ENCODE assay signal across 22 cellular contexts in genomic region chr10:60417898-60418297, GRCh38. TPM values are rescaled to one million over a fixed set of nuclear protein-coding genes. Genes with fewer than 3 reads are reported as not detected.
DNase-seq lines count a peak whose midpoint lies in the region; ATAC-seq and TF ChIP-seq lines count a peak whose summit lies in the region.
"Had no signal": no experiment of that assay in that cellular context is flagged by ENCODE, and none has a peak within 500 bp of the region (broad histone marks: within the 10 kb centered on the region; RNA-seq: fewer than 3 reads in every experiment).

No MANE protein-coding gene starts in this region.

- TF ChIP-seq CTCF in HCT116 (IDR thresholded peaks at IDR 0.05 in 2 of 3, conservative IDR thresholded peaks at IDR 0.05 in 1 of 3; ENCODE audit: borderline replicate concordance in 1 of 3, insufficient read depth in 1 of 3, low read depth in 2 of 3, low read length in 2 of 3) (no peak), PC-9 (conservative IDR thresholded peaks at IDR 0.05) (no peak)

- RAD21 ChIA-PET in HCT116 (lab: Charles Lee; ENCODE audit: low non-redundant PET in 1 of 2, low total read pairs in 2 of 2, uncharacterized antibody in 2 of 2, unreplicated experiment in 2 of 2) = no interaction called here

- H2AFZ ChIP-seq in HCT116 (ENCODE audit: low read depth, low read length, poor library complexity, severe bottlenecking) (no peak overlapping the region), PC-9 (no peak overlapping the region)

- H3K4me1 Mint-ChIP-seq in stimulated activated effector memory CD8-positive, alpha-beta T cell treated with anti-CD3 and anti-CD28 coated beads, Interleukin-12 subunit alpha, Interleukin-12 subunit beta, amount 100 ng/mL, for 72 hours = no peaks in the 10 kb centered on the region

- H3K79me2 ChIP-seq in HCT116 (ENCODE audit: insufficient read depth, low read length) (no peaks in the 10 kb centered on the region), PC-9 (ENCODE audit: low read depth) (no peaks in the 10 kb centered on the region)

- H3K9me3 Mint-ChIP-seq in stimulated activated effector memory CD8-positive, alpha-beta T cell treated with anti-CD3 and anti-CD28 coated beads, Interleukin-12 subunit alpha, Interleukin-12 subunit beta, amount 100 ng/mL, for 72 hours = no peaks in the 10 kb centered on the region
- H3K9me3 Mint-ChIP-seq: brain; CD8-positive, alpha-beta T cell; natural killer cell treated with Interleukin-12 subunit alpha and Interleukin-12 subunit beta and Interleukin-15 and Interleukin-18, amount 100 ng/mL, for 72 hours had no signal

- peaks cover 32% of the 10 kb centered on the region for H3F3A ChIP-seq in PC-9 (ENCODE audit: insufficient read depth, low read depth)

- H3K9me2 ChIP-seq in HCT116 (ENCODE audit: insufficient read depth) = no peaks in the 10 kb centered on the region
- no peaks in the 10 kb centered on the region for H3K9me2 ChIP-seq in PC-9 (ENCODE audit: insufficient read depth)

- no peak for TF ChIP-seq RAD21 in HCT116 (IDR thresholded peaks at IDR 0.05; ENCODE audit: low read depth)

- H3K4me3 ChIP-seq in HCT116 (replicated peaks in 1 of 2; ENCODE audit: low read depth in 1 of 2, low read length in 2 of 2) (no peak overlapping the region), PC-9 (no peak overlapping the region)
- H3K4me3 ChIP-seq: ovary, vagina had no signal

- H3K4me2 ChIP-seq in HCT116 (ENCODE audit: low read length) (no peak overlapping the region), PC-9 (no peak overlapping the region; the same call in 1 of the 2 replicates)

- H3K4me3 Mint-ChIP-seq in stimulated activated effector memory CD8-positive, alpha-beta T cell treated with anti-CD3 and anti-CD28 coated beads, Interleukin-12 subunit alpha, Interleukin-12 subunit beta, amount 100 ng/mL, for 72 hours = no peak overlapping the region
- H3K4me3 Mint-ChIP-seq: brain; CD8-positive, alpha-beta T cell; natural killer cell treated with Interleukin-12 subunit alpha and Interleukin-12 subunit beta and Interleukin-15 and Interleukin-18, amount 100 ng/mL, for 72 hours had no signal

- CTCF ChIA-PET in HCT116 (lab: Charles Lee) = no interaction called here
- CTCF ChIA-PET in PC-9 (lab: Charles Lee) = no interaction called here

- TF ChIP-seq POLR2A in HCT116 (IDR thresholded peaks at IDR 0.05; ENCODE audit: borderline replicate concordance, extremely low read depth, insufficient read depth, insufficient read length) = no peak

- no peak overlapping the region for H3K27ac Mint-ChIP-seq in stimulated activated effector memory CD8-positive, alpha-beta T cell treated with anti-CD3 and anti-CD28 coated beads, Interleukin-12 subunit alpha, Interleukin-12 subunit beta, amount 100 ng/mL, for 72 hours
- H3K27ac Mint-ChIP-seq: CD8-positive, alpha-beta T cell; natural killer cell treated with Interleukin-12 subunit alpha and Interleukin-12 subunit beta and Interleukin-15 and Interleukin-18, amount 100 ng/mL, for 72 hours had no signal

- H3K9me3 ChIP-seq in HCT116 (ENCODE audit: control insufficient read depth in 1 of 2, insufficient read depth in 1 of 2, low read depth in 1 of 2, low read length in 2 of 2) (no peaks in the 10 kb centered on the region), PC-9 (ENCODE audit: insufficient read depth, low read depth) (no peaks in the 10 kb centered on the region)
- H3K9me3 ChIP-seq: ovary, vagina had no signal

- POLR2A ChIA-PET in HCT116 (lab: Charles Lee) (no interaction called here), PC-9 (lab: Charles Lee; ENCODE audit: unreplicated experiment) (no interaction called here)

- H3K9ac ChIP-seq in HCT116 (ENCODE audit: low read length) = no peak overlapping the region

- intact Hi-C loops in HCT116 (cut with micrococcal nuclease) (no loop called here), PC-9 (cut with micrococcal nuclease; ENCODE audit: unreplicated experiment) (no loop called here)

- no peak overlapping the region for H3K27ac ChIP-seq in HCT116 (ENCODE audit: low read depth, low read length)
- H3K27ac ChIP-seq in PC-9 = peak overlapping the region; percentile 9; the same call in 1 of the 2 replicates
- H3K27ac ChIP-seq: ovary, vagina, WERI-Rb-1 had no signal

- H4K20me1 ChIP-seq in HCT116 (ENCODE audit: insufficient read depth) = no peaks in the 10 kb centered on the region
- no peaks in the 10 kb centered on the region for H4K20me1 ChIP-seq in PC-9 (ENCODE audit: insufficient read depth)

- H3K36me3 ChIP-seq in HCT116 (ENCODE audit: control insufficient read depth in 1 of 2, insufficient read depth in 2 of 2, low read length in 2 of 2) = no peaks in the 10 kb centered on the region
- H3K36me3 ChIP-seq in PC-9 (ENCODE audit: low read depth) = no peaks in the 10 kb centered on the region
- H3K36me3 ChIP-seq: ovary, vagina, WERI-Rb-1 had no signal

- DNase-seq in HCT116 (ENCODE audit: low read depth, low spot score) (no peak), PC-9 (peak; percentile 16 to 77), NCI-H1048 (lab: John Stamatoyannopoulos, UW) (no peak), HuH-7.5 (ENCODE audit: low spot score) (no peak), COLO668 (lab: John Stamatoyannopoulos, UW; ENCODE audit: unreplicated experiment) (no peak)
- no peak for DNase-seq in stimulated activated effector memory CD8-positive, alpha-beta T cell treated with anti-CD3 and anti-CD28 coated beads, Interleukin-12 subunit alpha, Interleukin-12 subunit beta, amount 100 ng/mL, for 72 hours (ENCODE audit: low spot score in 2 of 2)
- DNase-seq: activated CD4-positive, alpha-beta T cell treated with anti-CD3 and anti-CD28 coated beads, Interleukin-2, amount 50 U/mL, for 4 hours; activated CD8-positive, alpha-beta memory T cell treated with anti-CD3 and anti-CD28 coated beads, Interleukin-2, amount 50 U/mL, for 48 hours; activated effector memory CD4-positive, alpha-beta T cell treated with anti-CD3 and anti-CD28 coated beads, Interleukin-2, amount 50 U/mL, for 16 hours; CD8-positive, alpha-beta T cell; DMS79; midbrain; NCI-H1417; NCI-H510A treated with DMSO at 0.1 percent for 48 hours; ovary; right cardiac atrium; substantia nigra; WERI-Rb-1 had no signal

- H3K27me3 ChIP-seq in HCT116 (ENCODE audit: insufficient read depth, low read length) (no peaks in the 10 kb centered on the region), PC-9 (ENCODE audit: insufficient read depth, low read depth) (no peaks in the 10 kb centered on the region)
- H3K27me3 ChIP-seq: ovary, vagina had no signal

- H3K4me1 ChIP-seq in HCT116 (ENCODE audit: control insufficient read depth in 1 of 2, insufficient read depth in 2 of 2, low read length in 2 of 2) (peaks cover 3 to 20% of the 10 kb centered on the region in 2 experiments; a peak in 3 of 4 replicates), PC-9 (replicated peaks; ENCODE audit: insufficient read depth) (peaks cover 50% of the 10 kb centered on the region)
- H3K4me1 ChIP-seq: vagina had no signal

- BruUV-seq in HCT116 (replicated peaks; lab: Mats Ljungman, UMichigan) (no TSS peak), PC-9 (replicated peaks; lab: Mats Ljungman, UMichigan) (no TSS peak)

- no peaks in the 10 kb centered on the region for H3K36me3 Mint-ChIP-seq in stimulated activated effector memory CD8-positive, alpha-beta T cell treated with anti-CD3 and anti-CD28 coated beads, Interleukin-12 subunit alpha, Interleukin-12 subunit beta, amount 100 ng/mL, for 72 hours
- H3K36me3 Mint-ChIP-seq: brain; CD8-positive, alpha-beta T cell; natural killer cell treated with Interleukin-12 subunit alpha and Interleukin-12 subunit beta and Interleukin-15 and Interleukin-18, amount 100 ng/mL, for 72 hours had no signal

- peak; percentile 42; the same call in 1 of the 2 replicates for ATAC-seq in HCT116
- ATAC-seq in esophagus mucosa = peak; percentile 55
- ATAC-seq in stimulated activated effector memory CD8-positive, alpha-beta T cell treated with anti-CD3 and anti-CD28 coated beads, Interleukin-12 subunit alpha, Interleukin-12 subunit beta, amount 100 ng/mL, for 72 hours = peak; percentile 37
- ATAC-seq: CD8-positive, alpha-beta T cell; natural killer cell treated with Interleukin-12 subunit alpha and Interleukin-12 subunit beta and Interleukin-15 and Interleukin-18, amount 100 ng/mL, for 72 hours; right cardiac atrium had no signal

TF ChIP-seq in HCT116, 20 proteins besides CTCF, POLR2A, EP300 and RAD21:
- TF ChIP-seq TCF7L2 (IDR thresholded peaks at IDR 0.05; ENCODE audit: borderline replicate concordance, extremely low read depth, insufficient read depth, insufficient read length) = no peak
- no peak for TF ChIP-seq MAX (IDR thresholded peaks at IDR 0.05)
- no peak for TF ChIP-seq SIN3A (IDR thresholded peaks at IDR 0.05; ENCODE audit: low read depth)
- no peak for TF ChIP-seq EZH2 (IDR thresholded peaks at IDR 0.05)
- TF ChIP-seq ELF1 (IDR thresholded peaks at IDR 0.05; ENCODE audit: borderline replicate concordance, low read depth) = no peak
TF ChIP-seq in HCT116: peak in this region for 0.

RNA-seq across cellular contexts. Expression of gene ANK3, which starts 28.2 kb away (rescaled TPM):
- total RNA-seq in HCT116 (2021; ENCODE audit: unreplicated experiment) (15.3 TPM), PC-9 (2021) (31.4 and 32.0 TPM in 2 replicates), esophagus mucosa (39.1 TPM)
- polyA plus RNA-seq in HCT116 (2012) = 4.1 and 6.4 TPM in 2 replicates

Comparison
In these comparisons a context has a peak if more than half of its experiments do, and no peak if none do; other contexts are left out.
1. DNase-seq: peak in PC-9 (2 of 2); none in HCT116 (single experiment), stimulated activated effector memory CD8-positive, alpha-beta T cell treated with anti-CD3 and anti-CD28 coated beads, Interleukin-12 subunit alpha, Interleukin-12 subunit beta, amount 100 ng/mL, for 72 hours (0 of 2), NCI-H1048 (single experiment), HuH-7.5 (single experiment) and COLO668 (single experiment).
2. Peak in every context shown above with its lines, with median percentiles within 50 percentile points of each other: ATAC-seq.